Comparison of ENCODE assay signal across 17 cellular contexts in genomic region chr17:4520060-4520880, GRCh38. TPM values are rescaled to one million over a fixed set of nuclear protein-coding genes. Genes with fewer than 3 reads are reported as not detected.
DNase-seq lines count a peak whose midpoint lies in the region; ATAC-seq and TF ChIP-seq lines count a peak whose summit lies in the region.
"Had no signal": no experiment of that assay in that cellular context is flagged by ENCODE, and none has a peak within 500 bp of the region (broad histone marks: within the 10 kb centered on the region; RNA-seq: fewer than 3 reads in every experiment).

No MANE protein-coding gene starts in this region.

- H3K4me1 Mint-ChIP-seq in progenitor cell of endocrine pancreas (ENCODE audit: low read depth), result peaks cover 23% of the 10 kb centered on the region

- DNase-seq in left ventricle myocardium inferior, result no peak
- DNase-seq in left cardiac atrium, result no peak
- DNase-seq in progenitor cell of endocrine pancreas (ENCODE audit: low spot score, unreplicated experiment), result no peak
- DNase-seq in BE2C, result no peak
- DNase-seq in COLO668 (lab: John Stamatoyannopoulos, UW; ENCODE audit: unreplicated experiment), result no peak
- DNase-seq: activated CD4-positive, alpha-beta T cell treated with anti-CD3 and anti-CD28 coated beads, Interleukin-2, amount 50 U/mL, for 4 hours; Caco-2; erythroblast; NCI-H2081 treated with DMSO at 0.1 percent for 48 hours; NCI-H82; T-helper 9 cell had no signal

- H3K27ac ChIP-seq in left ventricle myocardium inferior (replicated peaks) (peak overlapping the region; percentile 93), gastroesophageal sphincter (peak overlapping the region in 3 of 4 donors; percentile 62 to 82 (median 70)), urinary bladder (ENCODE audit: low read depth) (peak overlapping the region; percentile 40)

- H3K4me3 Mint-ChIP-seq in progenitor cell of endocrine pancreas (ENCODE audit: low read depth), result no peak overlapping the region
- H3K4me3 Mint-ChIP-seq: stimulated activated naive CD8-positive, alpha-beta T cell treated with anti-CD3 and anti-CD28 coated beads, Interleukin-15, Interleukin-2, amounts not matched to agents 100 ng/mL and 50 ng/mL, for 24 hours had no signal

- H3K27me3 Mint-ChIP-seq in progenitor cell of endocrine pancreas, result peaks cover 4% of the 10 kb centered on the region
- H3K27me3 Mint-ChIP-seq: stimulated activated naive CD8-positive, alpha-beta T cell treated with anti-CD3 and anti-CD28 coated beads, Interleukin-15, Interleukin-2, amounts not matched to agents 100 ng/mL and 50 ng/mL, for 24 hours had no signal

- intact Hi-C loops in left ventricle myocardium inferior (cut with micrococcal nuclease) (no loop called here), left cardiac atrium (cut with DNase I) (no loop called here)

- no peaks in the 10 kb centered on the region for H3K9me3 Mint-ChIP-seq in progenitor cell of endocrine pancreas (ENCODE audit: low read depth)
- H3K9me3 Mint-ChIP-seq: stimulated activated naive CD8-positive, alpha-beta T cell treated with anti-CD3 and anti-CD28 coated beads, Interleukin-15, Interleukin-2, amounts not matched to agents 100 ng/mL and 50 ng/mL, for 24 hours had no signal

- TF ChIP-seq POLR2A in gastroesophageal sphincter (IDR thresholded peaks at IDR 0.05), result no peak

- WGBS in gastroesophageal sphincter (ENCODE audit: low coverage in 1 of 2), 2 donors, result 52 to 82% methylated on average over 5 to 9 of the region's 19 CpGs
- 69% methylated on average over 19 of the region's 19 CpGs for WGBS in urinary bladder

- no peak for ATAC-seq in left cardiac atrium
- ATAC-seq in gastroesophageal sphincter, result no peak
- ATAC-seq in HG02763 (IDR thresholded peaks at IDR 0.05; ENCODE audit: unreplicated experiment), result no peak

- H3K4me1 ChIP-seq in left ventricle myocardium inferior (peaks cover 50% of the 10 kb centered on the region), gastroesophageal sphincter (peaks cover 0 to 47% (median 12%) of the 10 kb centered on the region in 3 donors), urinary bladder (ENCODE audit: insufficient read depth) (no peaks in the 10 kb centered on the region), BE2C (no peaks in the 10 kb centered on the region)

- no peaks in the 10 kb centered on the region for H3K36me3 Mint-ChIP-seq in progenitor cell of endocrine pancreas (ENCODE audit: insufficient read depth)

- peak overlapping the region; percentile 87 for H3K27ac Mint-ChIP-seq in progenitor cell of endocrine pancreas
- H3K27ac Mint-ChIP-seq: stimulated activated naive CD8-positive, alpha-beta T cell treated with anti-CD3 and anti-CD28 coated beads, Interleukin-15, Interleukin-2, amounts not matched to agents 100 ng/mL and 50 ng/mL, for 24 hours had no signal

- H3K9me3 ChIP-seq in left ventricle myocardium inferior (replicated peaks) (no peaks in the 10 kb centered on the region), gastroesophageal sphincter (no peaks in the 10 kb centered on the region), BE2C (no peaks in the 10 kb centered on the region)
- H3K9me3 ChIP-seq: A549, Caco-2 had no signal

- no peak for TF ChIP-seq CTCF in left ventricle myocardium inferior (IDR thresholded peaks at IDR 0.05; ENCODE audit: borderline replicate concordance)
- TF ChIP-seq CTCF in gastroesophageal sphincter (IDR thresholded peaks at IDR 0.05), result no peak
- no peak for TF ChIP-seq CTCF in progenitor cell of endocrine pancreas (IDR thresholded peaks at IDR 0.05; ENCODE audit: unreplicated experiment)
- no peak for TF ChIP-seq CTCF in BE2C (IDR thresholded peaks at IDR 0.05; ENCODE audit: low read depth, low read length)

- H3K36me3 ChIP-seq in left ventricle myocardium inferior (no peaks in the 10 kb centered on the region), gastroesophageal sphincter (no peaks in the 10 kb centered on the region), urinary bladder (ENCODE audit: insufficient read depth) (no peaks in the 10 kb centered on the region), BE2C (no peaks in the 10 kb centered on the region)

- H3K4me3 ChIP-seq in left ventricle myocardium inferior (no peak overlapping the region), gastroesophageal sphincter (no peak overlapping the region), urinary bladder (ENCODE audit: low read depth, low read length) (no peak overlapping the region), BE2C (ENCODE audit: low read depth, low read length) (no peak overlapping the region)
- H3K4me3 ChIP-seq: A549 had no signal

- TF ChIP-seq EP300 in gastroesophageal sphincter (IDR thresholded peaks at IDR 0.05), result no peak

- H3K27me3 ChIP-seq in left ventricle myocardium inferior (ENCODE audit: low read depth) (no peaks in the 10 kb centered on the region), gastroesophageal sphincter (no peaks in the 10 kb centered on the region), BE2C (no peaks in the 10 kb centered on the region)

RNA-seq across cellular contexts. Expression of gene SPNS2, which starts 21.6 kb away (rescaled TPM):
- total RNA-seq in left ventricle myocardium inferior (11.2 TPM), left cardiac atrium (10 to 100 TPM; 14.2 to 23.4 TPM), gastroesophageal sphincter (10 to 100 TPM; 10.4 to 17.4 (median 16.4) TPM), progenitor cell of endocrine pancreas (0.60 and 1.5 TPM in 2 replicates), urinary bladder (7.5 TPM)
- polyA plus RNA-seq in urinary bladder, result 28.2 TPM
- polyA plus RNA-seq in BE2C (2012; ENCODE audit: insufficient read depth, insufficient read length, low read depth), result 3.6 TPM

RNA-seq across cellular contexts. Expression of gene MYBBP1A, which starts 34.9 kb away (rescaled TPM):
- 21.3 TPM for total RNA-seq in left ventricle myocardium inferior
- 10 to 100 TPM; 17.6 to 34.9 TPM for total RNA-seq in left cardiac atrium
- total RNA-seq in gastroesophageal sphincter, result 10 to 100 TPM; 19.1 to 46.4 (median 40.9) TPM
- 55.2 and 55.6 TPM in 2 replicates for total RNA-seq in progenitor cell of endocrine pancreas
- 20.7 TPM for total RNA-seq in urinary bladder
- 29.8 TPM for polyA plus RNA-seq in urinary bladder
- 97.1 TPM for polyA plus RNA-seq in BE2C (2012; ENCODE audit: insufficient read depth, insufficient read length, low read depth)

RNA-seq across cellular contexts. Expression of gene GGT6, which starts 40.1 kb away (rescaled TPM):
- total RNA-seq in left ventricle myocardium inferior (not detected), left cardiac atrium (not detected), gastroesophageal sphincter (1 to 10 TPM in 1 of 4 donors, under 1 TPM in 2, not detected in 1; 0.27 to 5.9 (median 0.47) TPM), progenitor cell of endocrine pancreas (not detected in 2 replicates), urinary bladder (13.0 TPM)
- 11.5 TPM for polyA plus RNA-seq in urinary bladder
- not detected for polyA plus RNA-seq in BE2C (2012; ENCODE audit: insufficient read depth, insufficient read length, low read depth)
- total RNA-seq: Caco-2, M059J had no signal
- polyA plus RNA-seq: A549 had no signal

Comparison
In these comparisons a context has a peak if more than half of its experiments do, and no peak if none do; other contexts are left out.
1. H3K27ac ChIP-seq: peak in every context shown above with its lines; median percentile 93 in left ventricle myocardium inferior; 70 in gastroesophageal sphincter; 40 in urinary bladder.